ENCODE assay signal across 12 cellular contexts in the genomic region with DNA sequence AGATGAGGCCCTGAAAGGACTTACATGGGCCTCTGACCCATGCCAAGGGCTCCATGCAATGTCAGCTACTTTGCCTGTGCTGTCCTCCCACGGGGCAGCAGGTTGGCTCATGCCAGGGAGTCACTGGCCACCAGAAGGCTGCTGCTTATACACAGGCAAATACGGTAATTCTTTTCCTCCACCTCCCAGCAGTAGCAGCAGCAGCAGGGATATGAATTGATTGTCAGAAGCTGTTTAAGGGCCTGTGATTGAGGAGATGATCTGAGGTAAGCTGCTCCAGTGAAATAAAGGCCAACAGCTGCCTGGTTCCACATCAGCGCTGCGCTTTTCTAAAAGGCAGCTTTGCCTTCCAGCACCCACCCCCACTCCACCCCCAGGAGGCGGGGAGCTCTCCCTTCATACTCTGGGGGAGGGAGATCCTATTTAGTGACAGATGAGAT.
DNase-seq lines count a peak whose midpoint lies in the region; ATAC-seq and TF ChIP-seq lines count a peak whose summit lies in the region.
"Had no signal": no experiment of that assay in that cellular context is flagged by ENCODE, and none has a peak within 500 bp of the region (broad histone marks: within the 10 kb centered on the region; RNA-seq: fewer than 3 reads in every experiment).

No MANE protein-coding gene starts in this region.

- TF ChIP-seq CTCF in MM.1S (IDR thresholded peaks at IDR 0.05; ENCODE audit: low read length): no peak

- no peaks in the 10 kb centered on the region for H3F3A ChIP-seq in MM.1S (ENCODE audit: insufficient read depth, low read length)

- no peak overlapping the region for H2AFZ ChIP-seq in MM.1S (ENCODE audit: low read length)

- no peak overlapping the region for H3K27ac ChIP-seq in caudate nucleus (ENCODE audit: low read depth, low read length)
- H3K27ac ChIP-seq in MM.1S (ENCODE audit: low read length): no peak overlapping the region
- H3K27ac ChIP-seq: suprapubic skin had no signal

- H3K9me2 ChIP-seq in MM.1S (replicated peaks; ENCODE audit: insufficient read depth, low read length): no peaks in the 10 kb centered on the region

- no peaks in the 10 kb centered on the region for H3K9me3 ChIP-seq in MM.1S (replicated peaks; ENCODE audit: insufficient read depth, low read length)
- H3K9me3 ChIP-seq: suprapubic skin had no signal

- no peak overlapping the region for H3K4me3 ChIP-seq in MM.1S (ENCODE audit: low read length)
- H3K4me3 ChIP-seq: suprapubic skin had no signal

- no peaks in the 10 kb centered on the region for H4K20me1 ChIP-seq in MM.1S (ENCODE audit: insufficient read depth, low read length)

- no peak overlapping the region for H3K4me2 ChIP-seq in MM.1S (ENCODE audit: low read depth, low read length)

- no peak overlapping the region for H3K9ac ChIP-seq in MM.1S (ENCODE audit: low read length)

- H3K4me1 ChIP-seq in MM.1S (ENCODE audit: low read length): no peaks in the 10 kb centered on the region

- peak; percentile 20 to 67 (median 41) for DNase-seq in NCI-H1417 (lab: John Stamatoyannopoulos, UW)
- DNase-seq in NCI-H1417 treated with DMSO at 0.1 percent for 48 hours (lab: John Stamatoyannopoulos, UW): no peak
- DNase-seq in NCI-H510A treated with DMSO at 0.1 percent for 48 hours (lab: John Stamatoyannopoulos, UW): peak; percentile 20
- DNase-seq in caudate nucleus (lab: John Stamatoyannopoulos, UW): peak in 42 of 61 donors; percentile 12 to 82 (median 46)
- DNase-seq in retina: peak; percentile 82
- no peak for DNase-seq in MM.1S
- DNase-seq in SKM-1 treated with dmso at 0.1 percent for 144 hours (lab: John Stamatoyannopoulos, UW; ENCODE audit: unreplicated experiment): no peak
- DNase-seq: activated CD8-positive, alpha-beta memory T cell treated with anti-CD3 and anti-CD28 coated beads, Interleukin-2, amount 10 ng/mL, durations not matched to agents 7 days and 5 days; NCI-H446 treated with DMSO at 0.1 percent for 48 hours; T-helper 1 cell had no signal

- no peaks in the 10 kb centered on the region for H3K36me3 ChIP-seq in MM.1S (replicated peaks; ENCODE audit: insufficient read depth, low read length)
- H3K36me3 ChIP-seq: suprapubic skin had no signal

- no peak for ATAC-seq in GM18861 (IDR thresholded peaks at IDR 0.05; ENCODE audit: unreplicated experiment)
- ATAC-seq: activated CD8-positive, alpha-beta memory T cell treated with anti-CD3 and anti-CD28 coated beads, Interleukin-2, amount 10 ng/mL, durations not matched to agents 7 days and 5 days had no signal

- no peaks in the 10 kb centered on the region for H3K79me2 ChIP-seq in MM.1S (ENCODE audit: low read length)

- no peaks in the 10 kb centered on the region for H3K27me3 ChIP-seq in MM.1S (replicated peaks; ENCODE audit: insufficient read depth, low read length)
- H3K27me3 ChIP-seq: suprapubic skin had no signal

Comparison
In these comparisons a context has a peak if more than half of its experiments do, and no peak if none do; other contexts are left out.
1. DNase-seq: peak in NCI-H1417 (3 of 3), NCI-H510A treated with DMSO at 0.1 percent for 48 hours (single experiment), caudate nucleus (42 of 61) and retina (single experiment); none in NCI-H1417 treated with DMSO at 0.1 percent for 48 hours (single experiment), MM.1S (single experiment) and SKM-1 treated with dmso at 0.1 percent for 144 hours (single experiment).